ENCODE assay signal across 8 cellular contexts in genomic region chr19:36973021-36973843, GRCh38. TPM values are rescaled to one million over a fixed set of nuclear protein-coding genes. Genes with fewer than 3 reads are reported as not detected.
DNase-seq lines count a peak whose midpoint lies in the region; ATAC-seq and TF ChIP-seq lines count a peak whose summit lies in the region.

No MANE protein-coding gene starts in this region.

- no peaks in the 10 kb centered on the region for H3F3A ChIP-seq in neural cell (ENCODE audit: insufficient read depth, low read length, poor library complexity, severe bottlenecking)

- no peak overlapping the region for H3K27ac ChIP-seq in neural cell (ENCODE audit: low read length)

- H3K9me3 ChIP-seq in neural cell (ENCODE audit: low read length), result peaks cover 12% of the 10 kb centered on the region

- H3K4me1 Mint-ChIP-seq in activated T-helper 17 cell treated with anti-CD3 and anti-CD28 coated beads, Interleukin-2, amount 50 U/mL, for 72 hours, result peaks cover 8% of the 10 kb centered on the region
- H3K4me1 Mint-ChIP-seq in stimulated activated naive CD8-positive, alpha-beta T cell treated with anti-CD3 and anti-CD28 coated beads, Interleukin-15, amount 100 ng/mL, for 72 hours, result peaks cover 15% of the 10 kb centered on the region

- no peak overlapping the region for H2AFZ ChIP-seq in neural cell (ENCODE audit: low read depth, low read length)

- H3K27me3 ChIP-seq in neural cell (ENCODE audit: insufficient read depth, low read depth, low read length), result no peaks in the 10 kb centered on the region

- H3K36me3 ChIP-seq in neural cell (ENCODE audit: insufficient read depth, low read length), result no peaks in the 10 kb centered on the region

- TF ChIP-seq CTCF in AG10803 (conservative IDR thresholded peaks at IDR 0.05; ENCODE audit: low read length) (peak; percentile 72), fibroblast of mammary gland (conservative IDR thresholded peaks at IDR 0.05; ENCODE audit: control insufficient read depth, insufficient read depth, low read depth, low read length) (peak; percentile 68), neural cell (IDR thresholded peaks at IDR 0.05; ENCODE audit: poor library complexity, severe bottlenecking) (peak; percentile 31)

- H3K4me3 Mint-ChIP-seq in activated T-helper 17 cell treated with anti-CD3 and anti-CD28 coated beads, Interleukin-2, amount 50 U/mL, for 72 hours, result peak overlapping the region; percentile 100
- H3K4me3 Mint-ChIP-seq in stimulated activated naive CD8-positive, alpha-beta T cell treated with anti-CD3 and anti-CD28 coated beads, Interleukin-15, amount 100 ng/mL, for 72 hours, result peak overlapping the region; percentile 85 to 93

- no peaks in the 10 kb centered on the region for H3K79me2 ChIP-seq in neural cell (replicated peaks; ENCODE audit: insufficient read depth, low read length)

- no peak overlapping the region for H3K4me2 ChIP-seq in neural cell (ENCODE audit: low read length)

- H3K9ac ChIP-seq in neural cell (ENCODE audit: low read length), result no peak overlapping the region

- no peak for TF ChIP-seq RAD21 in neural cell (conservative IDR thresholded peaks at IDR 0.05)

- no peak for TF ChIP-seq EP300 in neural cell (conservative IDR thresholded peaks at IDR 0.05; ENCODE audit: poor library complexity, severe bottlenecking)

- H3K27ac Mint-ChIP-seq in activated T-helper 17 cell treated with anti-CD3 and anti-CD28 coated beads, Interleukin-2, amount 50 U/mL, for 72 hours, result peak overlapping the region; percentile 99
- H3K27ac Mint-ChIP-seq in stimulated activated naive CD8-positive, alpha-beta T cell treated with anti-CD3 and anti-CD28 coated beads, Interleukin-15, amount 100 ng/mL, for 72 hours, result peak overlapping the region; percentile 85 to 92

- H4K20me1 ChIP-seq in neural cell (ENCODE audit: insufficient read depth), result no peaks in the 10 kb centered on the region

- no peaks in the 10 kb centered on the region for H3K9me2 ChIP-seq in neural cell (ENCODE audit: insufficient read depth, low read length)

- DNase-seq in AG10803 (ENCODE audit: low read depth), result peak; percentile 69
- peak; percentile 30 for DNase-seq in NCI-H524 treated with DMSO at 0.1 percent for 48 hours (lab: John Stamatoyannopoulos, UW)
- DNase-seq in fibroblast of mammary gland (ENCODE audit: low read depth), result peak; percentile 72
- DNase-seq in stimulated activated naive CD8-positive, alpha-beta T cell treated with anti-CD3 and anti-CD28 coated beads, Interleukin-15, amount 100 ng/mL, for 72 hours, result peak; percentile 82 to 89
- DNase-seq in GDM1 (lab: John Stamatoyannopoulos, UW), result no peak

- ATAC-seq in GM21423 (IDR thresholded peaks at IDR 0.05; ENCODE audit: unreplicated experiment), result peak; percentile 93
- ATAC-seq in activated T-helper 17 cell treated with anti-CD3 and anti-CD28 coated beads, Interleukin-2, amount 50 U/mL, for 72 hours (replicated peaks), result peak; percentile 98
- ATAC-seq in stimulated activated naive CD8-positive, alpha-beta T cell treated with anti-CD3 and anti-CD28 coated beads, Interleukin-15, amount 100 ng/mL, for 72 hours, result peak; percentile 99

- H3K36me3 Mint-ChIP-seq in activated T-helper 17 cell treated with anti-CD3 and anti-CD28 coated beads, Interleukin-2, amount 50 U/mL, for 72 hours (ENCODE audit: low read depth), result peaks cover 39% of the 10 kb centered on the region

- peak overlapping the region; percentile 76 for H3K4me3 ChIP-seq in AG10803 (ENCODE audit: low read length)
- H3K4me3 ChIP-seq in fibroblast of mammary gland (ENCODE audit: control insufficient read depth, low read depth, low read length), result peak overlapping the region; percentile 81
- H3K4me3 ChIP-seq in neural cell (ENCODE audit: low read length), result peak overlapping the region; percentile 47

- no peaks in the 10 kb centered on the region for H3K27me3 Mint-ChIP-seq in activated T-helper 17 cell treated with anti-CD3 and anti-CD28 coated beads, Interleukin-2, amount 50 U/mL, for 72 hours
- no peaks in the 10 kb centered on the region for H3K27me3 Mint-ChIP-seq in stimulated activated naive CD8-positive, alpha-beta T cell treated with anti-CD3 and anti-CD28 coated beads, Interleukin-15, amount 100 ng/mL, for 72 hours

- peaks cover 6% of the 10 kb centered on the region for H3K9me3 Mint-ChIP-seq in activated T-helper 17 cell treated with anti-CD3 and anti-CD28 coated beads, Interleukin-2, amount 50 U/mL, for 72 hours
- peaks cover 6 to 22% of the 10 kb centered on the region in 2 donors for H3K9me3 Mint-ChIP-seq in stimulated activated naive CD8-positive, alpha-beta T cell treated with anti-CD3 and anti-CD28 coated beads, Interleukin-15, amount 100 ng/mL, for 72 hours

TF ChIP-seq in neural cell, 6 proteins besides CTCF, POLR2A, EP300 and RAD21:
- TF ChIP-seq TAF1 (IDR thresholded peaks at IDR 0.05; ENCODE audit: low read depth) (no peak), MXI1 (conservative IDR thresholded peaks at IDR 0.05; ENCODE audit: poor library complexity, severe bottlenecking) (no peak), POLR2AphosphoS5 (IDR thresholded peaks at IDR 0.05) (no peak), SMC3 (conservative IDR thresholded peaks at IDR 0.05; ENCODE audit: poor library complexity) (no peak), REST (IDR thresholded peaks at IDR 0.05; ENCODE audit: borderline replicate concordance) (no peak)

RNA-seq across cellular contexts. Expression of gene ZNF568, which starts 57.1 kb away (rescaled TPM):
- total RNA-seq in activated T-helper 17 cell treated with anti-CD3 and anti-CD28 coated beads, Interleukin-2, amount 50 U/mL, for 72 hours, result 10 to 100 TPM in 1 of 2 donors, 1 to 10 TPM in 1; 6.7 to 10.1 TPM
- 19.2 and 25.1 TPM in 2 replicates for polyA plus RNA-seq in neural cell
- 37.3 and 37.7 TPM in 2 replicates for polyA minus RNA-seq in neural cell

RNA-seq across cellular contexts. Expression of gene ZNF829, which starts 57.1 kb away (rescaled TPM):
- total RNA-seq in activated T-helper 17 cell treated with anti-CD3 and anti-CD28 coated beads, Interleukin-2, amount 50 U/mL, for 72 hours, result 1 to 10 TPM; 4.5 to 5.3 TPM
- 1.8 and 1.9 TPM in 2 replicates for polyA plus RNA-seq in neural cell
- 5.6 and 6.7 TPM in 2 replicates for polyA minus RNA-seq in neural cell
